ENCODE assay signal across 8 cellular contexts in genomic region chr5:83472508-83473343, GRCh38. TPM values are rescaled to one million over a fixed set of nuclear protein-coding genes. Genes with fewer than 3 reads are reported as not detected.
DNase-seq lines count a peak whose midpoint lies in the region; ATAC-seq and TF ChIP-seq lines count a peak whose summit lies in the region.

No MANE protein-coding gene starts in this region.

- intact Hi-C loops in sciatic nerve (cut with DNase I): loop anchor here (5.0 kb wide), 1 partner anchor 825 kb away; no protein-coding TSS in a partner anchor
- intact Hi-C loops in OCI-LY7 (cut with micrococcal nuclease; ENCODE audit: unreplicated experiment): no loop called here

- CTCF ChIA-PET in OCI-LY7 (lab: Charles Lee; ENCODE audit: unreplicated experiment): no interaction called here

- H3K9ac ChIP-seq in MM.1S (ENCODE audit: low read length): peak overlapping the region; percentile 32; the same call in 1 of the 2 replicates

- H4K20me1 ChIP-seq in MM.1S (ENCODE audit: insufficient read depth, low read length) (no peaks in the 10 kb centered on the region), OCI-LY7 (ENCODE audit: insufficient read depth, low read length) (no peaks in the 10 kb centered on the region)

- peak; percentile 49 for DNase-seq in SIG-M5 treated with dmso at 0.1 percent for 504 hours (lab: John Stamatoyannopoulos, UW; ENCODE audit: unreplicated experiment)
- DNase-seq in SIG-M5 (lab: John Stamatoyannopoulos, UW): no peak
- peak; percentile 4 to 61 for DNase-seq in HAP-1 (ENCODE audit: low spot score in 2 of 2)
- peak; percentile 48 for DNase-seq in MM.1S
- DNase-seq in amniotic epithelial cell (ENCODE audit: low read depth): peak; percentile 30
- peak in 33 of 51 donors; percentile 5 to 63 (median 36) for DNase-seq in hypothalamus (lab: John Stamatoyannopoulos, UW)
- peak; percentile 72 for DNase-seq in sciatic nerve (ENCODE audit: low spot score)
- no peak for DNase-seq in OCI-LY7 (ENCODE audit: low spot score)

- peak; percentile 64 for ATAC-seq in sciatic nerve

- H3K9me2 ChIP-seq in MM.1S (replicated peaks; ENCODE audit: insufficient read depth, low read length) (no peaks in the 10 kb centered on the region), OCI-LY7 (ENCODE audit: insufficient read depth, low read length) (no peaks in the 10 kb centered on the region)

- no peaks in the 10 kb centered on the region for H3K79me2 ChIP-seq in MM.1S (ENCODE audit: low read length)
- H3K79me2 ChIP-seq in OCI-LY7 (ENCODE audit: insufficient read depth, low read depth, low read length): no peaks in the 10 kb centered on the region

- no TSS peak for BruUV-seq in OCI-LY7 (replicated peaks; lab: Mats Ljungman, UMichigan)

- POLR2A ChIA-PET in OCI-LY7 (lab: Charles Lee): no interaction called here

- H3K4me2 ChIP-seq in MM.1S (ENCODE audit: low read depth, low read length): peak overlapping the region; percentile 100
- H3K4me2 ChIP-seq in OCI-LY7 (ENCODE audit: low read length): no peak overlapping the region

- H3K27me3 ChIP-seq in HAP-1 (ENCODE audit: low read depth) (peaks cover 35% of the 10 kb centered on the region), MM.1S (replicated peaks; ENCODE audit: insufficient read depth, low read length) (peaks cover 25% of the 10 kb centered on the region)

- H3F3A ChIP-seq in MM.1S (ENCODE audit: insufficient read depth, low read length): peaks cover 12% of the 10 kb centered on the region

- H3K27ac ChIP-seq in MM.1S (ENCODE audit: low read length): no peak overlapping the region
- H3K27ac ChIP-seq in OCI-LY7 (ENCODE audit: low read depth, low read length, poor library complexity, severe bottlenecking): no peak overlapping the region

- no peaks in the 10 kb centered on the region for H3K36me3 ChIP-seq in HAP-1 (replicated peaks)
- no peaks in the 10 kb centered on the region for H3K36me3 ChIP-seq in MM.1S (replicated peaks; ENCODE audit: insufficient read depth, low read length)
- no peaks in the 10 kb centered on the region for H3K36me3 ChIP-seq in OCI-LY7 (ENCODE audit: insufficient read depth, low read length)

- H2AFZ ChIP-seq in MM.1S (ENCODE audit: low read length) (peak overlapping the region; percentile 90), OCI-LY7 (ENCODE audit: low read length) (no peak overlapping the region)

- H3K4me3 ChIP-seq in HAP-1 (peak overlapping the region; percentile 32), MM.1S (ENCODE audit: low read length) (peak overlapping the region; percentile 85), OCI-LY7 (ENCODE audit: low read depth, low read length, poor library complexity, severe bottlenecking) (no peak overlapping the region)

- H3K4me1 ChIP-seq in HAP-1 (peaks cover 16% of the 10 kb centered on the region), MM.1S (ENCODE audit: low read length) (no peaks in the 10 kb centered on the region; the same call in 1 of the 2 replicates), OCI-LY7 (ENCODE audit: insufficient read depth, low read length, poor library complexity, severe bottlenecking) (no peaks in the 10 kb centered on the region)

- TF ChIP-seq CTCF in MM.1S (IDR thresholded peaks at IDR 0.05; ENCODE audit: low read length): no peak
- TF ChIP-seq CTCF in OCI-LY7 (conservative IDR thresholded peaks at IDR 0.05; ENCODE audit: low read length): no peak

- in situ Hi-C loops in HAP-1 (cut with MboI; ENCODE audit: low sequenced_read_pairs): no loop called here

- H3K9me3 ChIP-seq in HAP-1 (no peaks in the 10 kb centered on the region), MM.1S (replicated peaks; ENCODE audit: insufficient read depth, low read length) (no peaks in the 10 kb centered on the region), OCI-LY7 (ENCODE audit: low read length) (no peaks in the 10 kb centered on the region)

RNA-seq across cellular contexts. Expression of gene VCAN, which starts 1.2 kb away (rescaled TPM):
- total RNA-seq in sciatic nerve: 98.0 TPM
- total RNA-seq in OCI-LY7 (2014; rRNA removed; shearing (Covaris generic)): under 0.01 TPM in 1 of 2 replicates, not detected in the other
- not detected in 2 replicates for total RNA-seq in OCI-LY7 (2022)

Comparison
In these comparisons a context has a peak if more than half of its experiments do, and no peak if none do; other contexts are left out.
1. DNase-seq: peak in SIG-M5 treated with dmso at 0.1 percent for 504 hours (single experiment), HAP-1 (2 of 2), MM.1S (single experiment), amniotic epithelial cell (single experiment), hypothalamus (33 of 51) and sciatic nerve (single experiment); none in SIG-M5 (single experiment) and OCI-LY7 (single experiment).
2. RNA of gene VCAN, which starts 1.2 kb away (total RNA-seq): 98.0 TPM in sciatic nerve (single experiment); under 0.01 TPM in OCI-LY7; every median in the first group is over 10 times any median in the second.